ENCODE assay signal across 21 cellular contexts in the genomic region with DNA sequence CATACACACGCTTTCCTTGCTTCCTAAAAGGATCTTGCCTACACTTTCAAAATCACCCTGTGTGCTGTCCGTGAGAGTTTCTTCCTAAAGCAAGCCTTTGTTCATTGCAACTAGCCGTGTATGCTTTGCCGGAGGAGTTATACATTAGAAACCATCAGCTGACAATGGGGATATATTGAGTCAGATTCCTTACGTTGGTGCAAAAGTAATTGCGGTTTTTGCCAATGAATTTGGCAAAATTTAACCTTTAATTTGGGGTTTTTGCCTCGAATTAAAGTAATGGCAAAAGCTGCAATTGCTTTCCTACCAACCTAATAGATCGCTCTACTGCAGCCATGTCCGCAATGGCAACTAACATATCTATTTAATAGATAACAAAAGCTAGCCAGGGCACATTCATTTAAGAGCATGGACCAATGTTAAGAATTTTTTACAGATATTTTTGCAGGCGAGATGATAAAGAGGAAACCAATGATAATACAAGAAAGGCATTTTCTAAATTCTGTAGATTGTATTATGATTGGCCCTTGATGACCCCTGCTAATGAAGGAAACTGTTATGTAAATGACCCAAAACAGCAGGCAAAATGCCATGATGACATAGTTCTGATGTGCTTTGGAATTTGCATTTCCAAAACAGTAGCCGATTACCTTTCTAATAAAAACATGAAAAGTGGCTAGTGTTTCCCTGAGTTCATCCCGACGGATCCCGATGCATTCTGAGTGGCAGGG.
DNase-seq lines count a peak whose midpoint lies in the region; ATAC-seq and TF ChIP-seq lines count a peak whose summit lies in the region.
"Had no signal": no experiment of that assay in that cellular context is flagged by ENCODE, and none has a peak within 500 bp of the region (broad histone marks: within the 10 kb centered on the region; RNA-seq: fewer than 3 reads in every experiment).

No MANE protein-coding gene starts in this region.

- H3K4me1 ChIP-seq in GM23338 (ENCODE audit: insufficient read depth) (peaks cover 31% of the 10 kb centered on the region), HUES64 (ENCODE audit: insufficient read depth, low read length) (peaks cover 24% of the 10 kb centered on the region), esophagus muscularis mucosa (peaks cover 2 to 24% (median 22%) of the 10 kb centered on the region in 4 donors)
- H3K4me1 ChIP-seq: A549, SJCRH30 had no signal

- DNase-seq in GM23338 (ENCODE audit: low spot score): peak; percentile 64
- peak; percentile 66 for DNase-seq in esophagus muscularis mucosa (ENCODE audit: extremely low spot score)
- peak; percentile 34 for DNase-seq in iPS-NIHi11 (ENCODE audit: low spot score)
- DNase-seq in mesothelial cell of epicardium (ENCODE audit: low spot score in 2 of 2, unreplicated experiment in 2 of 2): no peak
- no peak for DNase-seq in NCI-H510A treated with DMSO at 0.1 percent for 48 hours (lab: John Stamatoyannopoulos, UW)
- no peak for DNase-seq in activated T-cell treated with anti-CD3 and anti-CD28 coated beads, Interleukin-2, amount 50 U/mL, for 48 hours
- DNase-seq: EL; NCI-H1092 treated with DMSO at 0.1 percent for 48 hours; NCI-H1436 treated with DMSO at 0.1 percent for 48 hours; NCI-H1930; NCI-H2227 treated with DMSO at 0.1 percent for 48 hours; NCI-H510A; NCI-H774; NK-92 treated with Interleukin-12 subunit alpha and Interleukin-12 subunit beta, amount 100 ng/mL, for 24 hours; SJCRH30; T-helper 1 cell had no signal

- H3K4me3 ChIP-seq in GM23338 (no peak overlapping the region), HUES64 (ENCODE audit: low read length) (no peak overlapping the region), esophagus muscularis mucosa (no peak overlapping the region)
- H3K4me3 ChIP-seq: A549, SJCRH30 had no signal

- H3K9me3 Mint-ChIP-seq in GM23338: peaks cover 6% of the 10 kb centered on the region; the same call in 2 of the 3 replicates
- no peaks in the 10 kb centered on the region for H3K9me3 Mint-ChIP-seq in mesothelial cell of epicardium

- no peaks in the 10 kb centered on the region for H3K36me3 ChIP-seq in GM23338 (ENCODE audit: insufficient read depth)
- no peaks in the 10 kb centered on the region for H3K36me3 ChIP-seq in HUES64 (ENCODE audit: insufficient read depth, low read length)
- no peaks in the 10 kb centered on the region for H3K36me3 ChIP-seq in esophagus muscularis mucosa
- H3K36me3 ChIP-seq: SJCRH30 had no signal

- no peaks in the 10 kb centered on the region for H3K79me2 ChIP-seq in GM23338 (replicated peaks; ENCODE audit: insufficient read depth)

- H3F3A ChIP-seq in GM23338 (replicated peaks; ENCODE audit: low read depth): no peaks in the 10 kb centered on the region

- WGBS in HUES64: 51% methylated on average over 13 of the region's 14 CpGs
- 81% methylated on average over 14 of the region's 14 CpGs for WGBS in esophagus muscularis mucosa

- no peak for TF ChIP-seq POLR2A in esophagus muscularis mucosa (IDR thresholded peaks at IDR 0.05; ENCODE audit: low read depth)

- ATAC-seq in GM23338: peak; percentile 85
- ATAC-seq: A549, HCT116, Panc1 had no signal

- H3K36me3 Mint-ChIP-seq in GM23338 (ENCODE audit: low read depth): peaks cover 4% of the 10 kb centered on the region; the same call in 2 of the 3 replicates
- no peaks in the 10 kb centered on the region for H3K36me3 Mint-ChIP-seq in mesothelial cell of epicardium

- H3K9me2 ChIP-seq in GM23338 (ENCODE audit: insufficient read depth): peaks cover 8% of the 10 kb centered on the region; the same call in 1 of the 2 replicates

- H3K27me3 ChIP-seq in GM23338 (ENCODE audit: insufficient read depth) (no peaks in the 10 kb centered on the region), HUES64 (ENCODE audit: insufficient read depth, low read length) (no peaks in the 10 kb centered on the region), esophagus muscularis mucosa (no peaks in the 10 kb centered on the region)
- H3K27me3 ChIP-seq: SJCRH30 had no signal

- H3K9me3 ChIP-seq in HUES64 (ENCODE audit: insufficient read depth, low read depth, low read length) (no peaks in the 10 kb centered on the region), esophagus muscularis mucosa (no peaks in the 10 kb centered on the region)
- H3K9me3 ChIP-seq: A549, SJCRH30 had no signal

- TF ChIP-seq CTCF in GM23338 (conservative IDR thresholded peaks at IDR 0.05; ENCODE audit: low read depth in 2 of 2): no peak
- TF ChIP-seq CTCF in esophagus muscularis mucosa (IDR thresholded peaks at IDR 0.05): no peak
- no peak for TF ChIP-seq CTCF in mesothelial cell of epicardium (IDR thresholded peaks at IDR 0.05; ENCODE audit: unreplicated experiment)

- H3K9ac ChIP-seq in HUES64 (ENCODE audit: low read depth, low read length): 0 out of 2 replicates have a peak overlapping the region, but pooled peaks have one; percentile 12

- H4K20me1 ChIP-seq in GM23338 (replicated peaks; ENCODE audit: insufficient read depth): no peaks in the 10 kb centered on the region

- no peak for TF ChIP-seq EP300 in esophagus muscularis mucosa (IDR thresholded peaks at IDR 0.05)

- H3K27ac Mint-ChIP-seq in GM23338: no peak overlapping the region
- H3K27ac Mint-ChIP-seq in mesothelial cell of epicardium: no peak overlapping the region
- H3K27ac Mint-ChIP-seq: B cell had no signal

- peak overlapping the region; percentile 54 for H3K4me2 ChIP-seq in GM23338
- H3K4me2 ChIP-seq: A549 had no signal

- intact Hi-C loops in esophagus muscularis mucosa (cut with DNase I): no loop called here

- H3K27me3 Mint-ChIP-seq in GM23338 (ENCODE audit: insufficient read depth, low read depth, poor library complexity): peaks cover 5% of the 10 kb centered on the region
- H3K27me3 Mint-ChIP-seq in mesothelial cell of epicardium (ENCODE audit: low read depth): no peaks in the 10 kb centered on the region
- H3K27me3 Mint-ChIP-seq: B cell had no signal

- H2AFZ ChIP-seq in GM23338: no peak overlapping the region

- H3K27ac ChIP-seq in GM23338 (ENCODE audit: low read depth) (peak overlapping the region; percentile 21), HUES64 (ENCODE audit: low read depth, low read length) (peak overlapping the region; percentile 73; the same call in 1 of the 2 replicates), esophagus muscularis mucosa (replicated peaks in 1 of 4) (no peak overlapping the region)
- H3K27ac ChIP-seq: A549, SJCRH30 had no signal

- H3K4me3 Mint-ChIP-seq in GM23338 (no peak overlapping the region), mesothelial cell of epicardium (no peak overlapping the region)
- H3K4me3 Mint-ChIP-seq: B cell had no signal

- H3K4me1 Mint-ChIP-seq in GM23338: peaks cover 38% of the 10 kb centered on the region
- peaks cover 44% of the 10 kb centered on the region for H3K4me1 Mint-ChIP-seq in mesothelial cell of epicardium
- H3K4me1 Mint-ChIP-seq: B cell had no signal

TF ChIP-seq in GM23338, 12 proteins besides CTCF, POLR2A, EP300 and RAD21 (continues in another document):
- TF ChIP-seq NANOG (IDR thresholded peaks at IDR 0.05; ENCODE audit: borderline replicate concordance) (peak; percentile 89), POLR2AphosphoS5 (IDR thresholded peaks at IDR 0.05; ENCODE audit: low read depth) (no peak), EZH2 (IDR thresholded peaks at IDR 0.05; ENCODE audit: low read depth, unreplicated experiment) (no peak), REST (IDR thresholded peaks at IDR 0.05; ENCODE audit: unreplicated experiment) (no peak), ZNF114 (CRISPR knock-in tag; IDR thresholded peaks at IDR 0.05) (no peak), EZH2phosphoT487 (IDR thresholded peaks at IDR 0.05; ENCODE audit: unreplicated experiment) (no peak)

Comparison
In these comparisons a context has a peak if more than half of its experiments do, and no peak if none do; other contexts are left out.
1. DNase-seq: peak in GM23338 (single experiment), esophagus muscularis mucosa (single experiment) and iPS-NIHi11 (single experiment); none in mesothelial cell of epicardium (0 of 2), NCI-H510A treated with DMSO at 0.1 percent for 48 hours (single experiment) and activated T-cell treated with anti-CD3 and anti-CD28 coated beads, Interleukin-2, amount 50 U/mL, for 48 hours (0 of 2).
2. H3K27ac ChIP-seq: peak in GM23338 (single experiment) and HUES64 (single experiment); none in esophagus muscularis mucosa (0 of 4).